In genomic region chr19:29873801-29874575, GRCh38 we compare ENCODE assay signal across 9 cellular contexts.
DNase-seq lines count a peak whose midpoint lies in the region; ATAC-seq and TF ChIP-seq lines count a peak whose summit lies in the region.
"Had no signal": no experiment of that assay in that cellular context is flagged by ENCODE, and none has a peak within 500 bp of the region (broad histone marks: within the 10 kb centered on the region; RNA-seq: fewer than 3 reads in every experiment).

No MANE protein-coding gene starts in this region.

- peak overlapping the region; percentile 68 for H3K4me3 Mint-ChIP-seq in natural killer cell
- H3K4me3 Mint-ChIP-seq in natural killer cell treated with Interleukin-12 subunit alpha and Interleukin-12 subunit beta and Interleukin-15 and Interleukin-18, amount 100 ng/mL, for 72 hours: no peak overlapping the region
- peak overlapping the region; percentile 67 for H3K4me3 Mint-ChIP-seq in type B pancreatic cell

- TF ChIP-seq CTCF in natural killer cell (IDR thresholded peaks at IDR 0.05): peak; percentile 46
- no peak for TF ChIP-seq CTCF in type B pancreatic cell (conservative IDR thresholded peaks at IDR 0.05)

- intact Hi-C loops in natural killer cell (cut with micrococcal nuclease): loop anchor here (1.0 to 10.0 kb wide), 3 partner anchors 114 to 259 kb away; no protein-coding TSS in a partner anchor

- ATAC-seq in natural killer cell (peak in 1 of 3 donors; percentile 2), SK-N-SH treated with all-trans-retinoic acid at 6 μM for 48 hours (no peak), GM18867 (IDR thresholded peaks at IDR 0.05; ENCODE audit: unreplicated experiment) (no peak), HG03565 (IDR thresholded peaks at IDR 0.05; ENCODE audit: unreplicated experiment) (no peak)
- no peak for ATAC-seq in natural killer cell treated with Interleukin-12 subunit alpha and Interleukin-12 subunit beta and Interleukin-15 and Interleukin-18, amount 100 ng/mL, for 72 hours

- no peaks in the 10 kb centered on the region for H3K36me3 Mint-ChIP-seq in natural killer cell
- no peaks in the 10 kb centered on the region for H3K36me3 Mint-ChIP-seq in natural killer cell treated with Interleukin-12 subunit alpha and Interleukin-12 subunit beta and Interleukin-15 and Interleukin-18, amount 100 ng/mL, for 72 hours
- H3K36me3 Mint-ChIP-seq in type B pancreatic cell: no peaks in the 10 kb centered on the region

- H3K4me1 Mint-ChIP-seq in natural killer cell: peaks cover 0 to 6% of the 10 kb centered on the region in 2 donors
- H3K4me1 Mint-ChIP-seq in natural killer cell treated with Interleukin-12 subunit alpha and Interleukin-12 subunit beta and Interleukin-15 and Interleukin-18, amount 100 ng/mL, for 72 hours (ENCODE audit: low read depth in 2 of 2): peaks cover 0 to 3% of the 10 kb centered on the region in 2 donors
- peaks cover 6% of the 10 kb centered on the region for H3K4me1 Mint-ChIP-seq in type B pancreatic cell (ENCODE audit: unreplicated experiment)

- H3K9me3 Mint-ChIP-seq in natural killer cell (no peaks in the 10 kb centered on the region), type B pancreatic cell (no peaks in the 10 kb centered on the region)
- no peaks in the 10 kb centered on the region for H3K9me3 Mint-ChIP-seq in natural killer cell treated with Interleukin-12 subunit alpha and Interleukin-12 subunit beta and Interleukin-15 and Interleukin-18, amount 100 ng/mL, for 72 hours

- H3K27ac Mint-ChIP-seq in natural killer cell (no peak overlapping the region), type B pancreatic cell (no peak overlapping the region)
- H3K27ac Mint-ChIP-seq in natural killer cell treated with Interleukin-12 subunit alpha and Interleukin-12 subunit beta and Interleukin-15 and Interleukin-18, amount 100 ng/mL, for 72 hours: no peak overlapping the region

- no peak for DNase-seq in natural killer cell
- DNase-seq in natural killer cell treated with Interleukin-12 subunit alpha and Interleukin-12 subunit beta and Interleukin-15 and Interleukin-18, amount 100 ng/mL, for 72 hours (ENCODE audit: low spot score): no peak
- DNase-seq in iPS-NIHi11 (ENCODE audit: low spot score): peak; percentile 31
- DNase-seq in type B pancreatic cell (ENCODE audit: extremely low spot score, unreplicated experiment): no peak
- no peak for DNase-seq in 8988T
- DNase-seq: GF-D8 had no signal

- peaks cover 32 to 52% of the 10 kb centered on the region in 2 donors for H3K27me3 Mint-ChIP-seq in natural killer cell (ENCODE audit: low read depth in 2 of 2)
- peaks cover 24 to 45% of the 10 kb centered on the region in 2 donors for H3K27me3 Mint-ChIP-seq in natural killer cell treated with Interleukin-12 subunit alpha and Interleukin-12 subunit beta and Interleukin-15 and Interleukin-18, amount 100 ng/mL, for 72 hours
- peaks cover 50% of the 10 kb centered on the region for H3K27me3 Mint-ChIP-seq in type B pancreatic cell

TF ChIP-seq in SK-N-SH treated with all-trans-retinoic acid at 6 μM for 48 hours, 23 proteins besides CTCF, POLR2A, EP300 and RAD21:
- TF ChIP-seq ZNF565 (CRISPR knock-in tag; conservative IDR thresholded peaks at IDR 0.05; ENCODE audit: low read depth): no peak
- peak; percentile 76; the same call in 1 of the 2 replicates for TF ChIP-seq ZNF8 (CRISPR knock-in tag; IDR thresholded peaks at IDR 0.05)
- no peak for TF ChIP-seq GLIS3 (CRISPR knock-in tag; IDR thresholded peaks at IDR 0.05)
TF ChIP-seq in SK-N-SH treated with all-trans-retinoic acid at 6 μM for 48 hours: peak in this region for 1.
